In the genomic region with DNA sequence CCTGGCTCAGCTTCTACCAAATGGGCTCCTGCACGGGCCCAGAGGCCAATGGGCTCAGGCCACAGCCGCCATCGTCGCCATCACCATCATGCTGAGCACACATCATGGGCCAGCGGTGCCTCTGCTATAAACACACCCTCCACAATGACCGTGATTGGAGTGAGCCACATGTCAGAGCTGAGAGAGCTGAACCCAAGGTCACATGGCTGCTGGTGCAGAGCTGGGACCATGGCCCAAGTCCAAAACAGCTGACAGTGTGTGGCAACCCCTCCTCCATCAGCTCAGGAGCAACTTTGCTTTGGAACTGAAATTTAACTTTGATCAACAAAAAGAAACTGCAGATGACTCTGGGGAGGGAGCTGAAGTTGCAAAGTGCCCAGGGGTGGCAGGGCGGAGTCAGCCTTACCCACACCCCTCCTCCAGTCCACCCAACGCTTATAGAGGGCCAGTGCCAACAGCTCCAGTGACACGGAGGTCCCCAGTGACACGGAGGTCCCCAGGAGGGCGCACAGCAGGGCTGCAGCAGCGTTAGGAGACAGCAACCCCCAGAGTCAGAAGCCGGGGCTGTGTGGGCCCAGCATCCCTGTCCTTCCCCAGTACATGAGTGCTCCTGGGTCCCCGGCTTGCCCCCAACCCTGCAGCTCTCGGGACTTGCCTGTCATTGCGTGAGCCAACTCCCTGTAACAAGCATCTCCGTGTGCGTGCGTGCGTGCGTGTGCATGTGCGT, we compare ENCODE assay signal across 8 cellular contexts.
DNase-seq lines count a peak whose midpoint lies in the region; ATAC-seq and TF ChIP-seq lines count a peak whose summit lies in the region.

No MANE protein-coding gene starts in this region.

- no peaks in the 10 kb centered on the region for H3K9me3 ChIP-seq in NT2/D1 (ENCODE audit: insufficient read depth, low read length)

- peaks cover 18% of the 10 kb centered on the region for H3K36me3 ChIP-seq in NT2/D1 (ENCODE audit: insufficient read depth, insufficient read length, low read length)

- DNase-seq in NT2/D1 (ENCODE audit: low read depth, low spot score) (no peak), head of caudate nucleus (peak in 40 of 42 donors; percentile 30 to 88 (median 71)), renal cortical epithelial cell (ENCODE audit: low read depth) (peak; percentile 38), GM19240 (ENCODE audit: insufficient read length, low spot score) (no peak), GM20000 (ENCODE audit: low spot score) (no peak), NK-92 (lab: John Stamatoyannopoulos, UW; ENCODE audit: unreplicated experiment) (no peak)

- H3K27me3 ChIP-seq in NT2/D1 (ENCODE audit: insufficient read depth, insufficient read length) = no peaks in the 10 kb centered on the region

- peak; percentile 21 for ATAC-seq in GM18907 (IDR thresholded peaks at IDR 0.05; ENCODE audit: unreplicated experiment)
- no peak for ATAC-seq in GM21825 (IDR thresholded peaks at IDR 0.05; ENCODE audit: unreplicated experiment)

- TF ChIP-seq CTCF in GM20000 (IDR thresholded peaks at IDR 0.05; ENCODE audit: extremely low read depth, missing control alignments) = no peak

- H3K9ac ChIP-seq in NT2/D1 (ENCODE audit: insufficient read length, low read depth) = peak overlapping the region; percentile 50

- intact Hi-C loops in head of caudate nucleus (cut with DNase I) = no loop called here

- H3K4me1 ChIP-seq in NT2/D1 (ENCODE audit: insufficient read depth, insufficient read length) = peaks cover 15% of the 10 kb centered on the region

- no peak overlapping the region for H3K4me3 ChIP-seq in NT2/D1 (ENCODE audit: insufficient read length, low read depth)

Comparison
In these comparisons a context has a peak if more than half of its experiments do, and no peak if none do; other contexts are left out.
1. DNase-seq: peak in head of caudate nucleus (40 of 42) and renal cortical epithelial cell (single experiment); none in NT2/D1 (single experiment), GM19240 (single experiment), GM20000 (single experiment) and NK-92 (single experiment).